ENCODE assay signal across 6 cellular contexts in the genomic region with DNA sequence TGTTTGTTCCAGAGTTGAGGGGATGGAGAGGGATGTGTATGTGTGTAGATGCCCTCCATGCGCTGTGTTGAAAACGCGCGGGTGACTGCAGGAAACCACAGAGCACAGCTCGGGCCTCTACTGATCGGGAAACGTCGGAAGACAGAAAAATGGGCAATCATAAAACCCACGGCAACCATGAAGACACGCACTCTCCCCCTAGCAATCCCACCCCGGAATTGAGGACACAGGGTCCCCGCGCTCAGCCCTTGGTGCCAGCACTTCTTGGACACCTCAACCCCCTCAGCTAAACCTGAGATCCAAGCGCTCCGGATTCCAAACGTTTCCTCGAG. TPM values are rescaled to one million over a fixed set of nuclear protein-coding genes. Genes with fewer than 3 reads are reported as not detected.
DNase-seq lines count a peak whose midpoint lies in the region; ATAC-seq and TF ChIP-seq lines count a peak whose summit lies in the region.

No MANE protein-coding gene starts in this region.

- H3K4me3 Mint-ChIP-seq in activated CD4-positive, alpha-beta memory T cell treated with anti-CD3 and anti-CD28 coated beads, Interleukin-2, amount 10 ng/mL, durations not matched to agents 7 days and 5 days = peak overlapping the region; percentile 91

- no peak for TF ChIP-seq CTCF in right lobe of liver (IDR thresholded peaks at IDR 0.05)

- H3K36me3 ChIP-seq in right lobe of liver = peaks cover 0 to 20% (median 0%) of the 10 kb centered on the region in 4 donors

- H3K9me3 ChIP-seq in right lobe of liver = no peaks in the 10 kb centered on the region

- ATAC-seq in right lobe of liver = peak; percentile 18 to 39 (median 33)

- TF ChIP-seq POLR2A in right lobe of liver (IDR thresholded peaks at IDR 0.05) = no peak

- peak overlapping the region; percentile 80 to 97 (median 95) for H3K4me3 ChIP-seq in right lobe of liver

- intact Hi-C loops in right lobe of liver (cut with DNase I) = loop anchor here in 1 of 2 donors (10.0 kb wide), 1 partner anchor 56 kb away; the partner anchor contains the start of genes EML3 and ROM1

- H3K9me3 Mint-ChIP-seq in activated CD4-positive, alpha-beta memory T cell treated with anti-CD3 and anti-CD28 coated beads, Interleukin-2, amount 10 ng/mL, durations not matched to agents 7 days and 5 days = no peaks in the 10 kb centered on the region

- H3K27me3 ChIP-seq in right lobe of liver = no peaks in the 10 kb centered on the region

- WGBS in right lobe of liver (ENCODE audit: insufficient coverage, low coverage, low lambda C conversion rate, missing lambda C conversion rate) = 1% methylated on average over 16 of the region's 17 CpGs

- H3K4me1 ChIP-seq in right lobe of liver = peaks cover 0 to 51% (median 18%) of the 10 kb centered on the region in 4 donors

- H3K27me3 Mint-ChIP-seq in activated CD4-positive, alpha-beta memory T cell treated with anti-CD3 and anti-CD28 coated beads, Interleukin-2, amount 10 ng/mL, durations not matched to agents 7 days and 5 days = no peaks in the 10 kb centered on the region

- POLR2A ChIA-PET in activated CD4-positive, alpha-beta memory T cell treated with anti-CD3 and anti-CD28 coated beads, Interleukin-2, amount 10 ng/mL, durations not matched to agents 7 days and 5 days (lab: Charles Lee) = interaction anchor here (0.7 to 9.6 kb wide), 35 partner anchors 8 to 210 kb away, joined by 3 to 73 read pairs (median 8); partner anchors contain the start of genes B3GAT3, BSCL2, EEF1G and GANAB

- H3K36me3 Mint-ChIP-seq in activated CD4-positive, alpha-beta memory T cell treated with anti-CD3 and anti-CD28 coated beads, Interleukin-2, amount 10 ng/mL, durations not matched to agents 7 days and 5 days (ENCODE audit: low read depth) = peaks cover 53% of the 10 kb centered on the region

- DNase-seq in SIG-M5 treated with dmso at 0.1 percent for 504 hours (lab: John Stamatoyannopoulos, UW; ENCODE audit: unreplicated experiment) (peak; percentile 68), SIG-M5 (lab: John Stamatoyannopoulos, UW) (no peak), right lobe of liver (no peak), kidney tubule cell (ENCODE audit: low spot score) (no peak), H4 (ENCODE audit: low spot score) (no peak)
- no peak for DNase-seq in activated CD4-positive, alpha-beta memory T cell treated with anti-CD3 and anti-CD28 coated beads, Interleukin-2, amount 10 ng/mL, durations not matched to agents 7 days and 5 days

- H3K27ac Mint-ChIP-seq in activated CD4-positive, alpha-beta memory T cell treated with anti-CD3 and anti-CD28 coated beads, Interleukin-2, amount 10 ng/mL, durations not matched to agents 7 days and 5 days = peak overlapping the region; percentile 91

- CTCF ChIA-PET in activated CD4-positive, alpha-beta memory T cell treated with anti-CD3 and anti-CD28 coated beads, Interleukin-2, amount 10 ng/mL, durations not matched to agents 7 days and 5 days (lab: Charles Lee) = interaction anchor here (1.0 to 2.6 kb wide), 12 partner anchors 8 to 277 kb away, joined by 3 to 13 read pairs (median 4); partner anchors contain the start of genes EEF1G, SLC3A2 and TUT1

- H3K27ac ChIP-seq in right lobe of liver = peak overlapping the region; percentile 80 to 90 (median 87)

- peaks cover 68% of the 10 kb centered on the region for H3K4me1 Mint-ChIP-seq in activated CD4-positive, alpha-beta memory T cell treated with anti-CD3 and anti-CD28 coated beads, Interleukin-2, amount 10 ng/mL, durations not matched to agents 7 days and 5 days

RNA-seq across cellular contexts. Expression of gene UQCC3, which starts 0.2 kb away (rescaled TPM):
- total RNA-seq in activated CD4-positive, alpha-beta memory T cell treated with anti-CD3 and anti-CD28 coated beads, Interleukin-2, amount 10 ng/mL, durations not matched to agents 7 days and 5 days = 1 to 10 TPM; 7.9 to 8.2 TPM
- total RNA-seq in right lobe of liver = 1 to 10 TPM; 4.0 to 6.3 (median 5.3) TPM
- total RNA-seq in H4 (2014; rRNA removed; shearing (Covaris generic)) = 9.1 and 12.2 TPM in 2 replicates

RNA-seq across cellular contexts. Expression of gene LBHD1, which starts 0.8 kb away (rescaled TPM):
- total RNA-seq in activated CD4-positive, alpha-beta memory T cell treated with anti-CD3 and anti-CD28 coated beads, Interleukin-2, amount 10 ng/mL, durations not matched to agents 7 days and 5 days = 10 to 100 TPM; 17.2 to 18.3 TPM
- 1 to 10 TPM; 2.7 to 6.5 (median 3.7) TPM for total RNA-seq in right lobe of liver
- total RNA-seq in H4 (2014; rRNA removed; shearing (Covaris generic)) = 3.7 and 5.1 TPM in 2 replicates

RNA-seq across cellular contexts. Expression of gene CSKMT, which starts 6.1 kb away (rescaled TPM):
- total RNA-seq in activated CD4-positive, alpha-beta memory T cell treated with anti-CD3 and anti-CD28 coated beads, Interleukin-2, amount 10 ng/mL, durations not matched to agents 7 days and 5 days = 10 to 100 TPM; 16.6 to 18.3 TPM
- 1 to 10 TPM in 5 of 6 experiments, under 1 TPM in 1; 0.74 to 4.1 (median 2.6) TPM for total RNA-seq in right lobe of liver
- total RNA-seq in H4 (2014; rRNA removed; shearing (Covaris generic)) = 7.0 and 8.4 TPM in 2 replicates

RNA-seq across cellular contexts. Expression of gene C11orf98, which starts 6.2 kb away (rescaled TPM):
- total RNA-seq in activated CD4-positive, alpha-beta memory T cell treated with anti-CD3 and anti-CD28 coated beads, Interleukin-2, amount 10 ng/mL, durations not matched to agents 7 days and 5 days = 10 to 100 TPM; 88.4 to 93.5 TPM
- total RNA-seq in right lobe of liver = 10 to 100 TPM; 18.6 to 52.0 (median 25.6) TPM
- total RNA-seq in H4 (2014; rRNA removed; shearing (Covaris generic)) = 100 and 130 TPM in 2 replicates

RNA-seq across cellular contexts. Expression of gene UBXN1, which starts 7.6 kb away (rescaled TPM):
- total RNA-seq in activated CD4-positive, alpha-beta memory T cell treated with anti-CD3 and anti-CD28 coated beads, Interleukin-2, amount 10 ng/mL, durations not matched to agents 7 days and 5 days = 100 to 1,000 TPM; 135 to 139 TPM
- total RNA-seq in right lobe of liver = 10 to 100 TPM; 24.7 to 41.9 (median 28.0) TPM
- 93.7 and 110 TPM in 2 replicates for total RNA-seq in H4 (2014; rRNA removed; shearing (Covaris generic))
